Comparison of ENCODE assay signal across 29 cellular contexts in the genomic region with DNA sequence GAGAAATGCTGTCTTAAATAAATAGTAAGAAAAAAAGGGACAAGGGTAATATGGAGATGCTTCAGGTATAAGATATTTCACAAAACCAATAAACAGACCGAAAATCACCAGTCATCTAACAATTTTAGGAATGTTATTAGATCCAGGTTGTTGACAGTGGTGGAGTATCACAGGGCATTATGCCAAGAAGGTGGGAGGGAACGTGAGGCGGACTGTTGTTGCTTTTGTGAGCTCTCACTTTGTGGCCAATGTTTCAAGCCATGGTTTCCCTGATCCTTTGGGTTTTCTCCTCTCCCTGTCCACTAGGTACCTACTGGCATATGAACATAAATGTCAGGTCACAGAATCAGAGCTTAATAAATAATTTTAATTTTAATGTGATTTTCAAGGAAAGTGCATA.
"Had no signal": no experiment of that assay in that cellular context is flagged by ENCODE, and none has a peak within 500 bp of the region (broad histone marks: within the 10 kb centered on the region; RNA-seq: fewer than 3 reads in every experiment).

No MANE protein-coding gene starts in this region.

- H3K27me3 ChIP-seq: adrenal gland, body of pancreas, esophagus muscularis mucosa, foreskin keratinocyte, gastrocnemius medialis, heart left ventricle had no signal

- ATAC-seq: activated CD4-positive, alpha-beta T cell treated with anti-CD3 and anti-CD28 coated beads for 36 hours; activated CD8-positive, alpha-beta memory T cell treated with anti-CD3 and anti-CD28 coated beads, Interleukin-2, amount 10 ng/mL, durations not matched to agents 7 days and 5 days; activated CD8-positive, alpha-beta T cell treated with anti-CD3 and anti-CD28 coated beads, Interleukin-2, amount 10 ng/mL, durations not matched to agents 7 days and 5 days; activated naive CD8-positive, alpha-beta T cell treated with anti-CD3 and anti-CD28 coated beads, Interleukin-2, amount 50 U/mL, for 24 hours; body of pancreas; effector memory CD8-positive, alpha-beta T cell; foreskin keratinocyte; gastrocnemius medialis; heart left ventricle had no signal

- H3K36me3 ChIP-seq: adrenal gland, esophagus muscularis mucosa, gastrocnemius medialis, heart left ventricle had no signal

- H3K4me3 ChIP-seq: adrenal gland, body of pancreas, esophagus muscularis mucosa, gastrocnemius medialis, heart left ventricle had no signal

- H3K4me1 ChIP-seq: adrenal gland, body of pancreas, esophagus muscularis mucosa, foreskin keratinocyte, gastrocnemius medialis, heart left ventricle had no signal

- H3K9me3 ChIP-seq: adrenal gland, body of pancreas, gastrocnemius medialis, heart left ventricle had no signal

- DNase-seq: activated CD4-positive, alpha-beta memory T cell treated with anti-CD3 and anti-CD28 coated beads for 36 hours; activated CD4-positive, alpha-beta T cell treated with anti-CD3 and anti-CD28 coated beads for 36 hours; activated CD4-positive, alpha-beta T cell treated with anti-CD3 and anti-CD28 coated beads, Interleukin-2, amount 10 ng/mL, durations not matched to agents 24 days and 14 days; activated CD4-positive, CD25-positive, alpha-beta regulatory T cell; activated CD4-positive, CD25-positive, alpha-beta regulatory T cell treated with anti-CD3 and anti-CD28 coated beads, Interleukin-2, amount 50 U/mL, for 72 hours; activated CD8-positive, alpha-beta memory T cell treated with anti-CD3 and anti-CD28 coated beads, Interleukin-2, amount 10 ng/mL, durations not matched to agents 7 days and 5 days; activated CD8-positive, alpha-beta memory T cell treated with anti-CD3 and anti-CD28 coated beads, Interleukin-2, amount 50 U/mL, for 4 hours; activated CD8-positive, alpha-beta T cell treated with anti-CD3 and anti-CD28 coated beads, Interleukin-2, amount 10 ng/mL, durations not matched to agents 7 days and 5 days; activated effector memory CD4-positive, alpha-beta T cell treated with anti-CD3 and anti-CD28 coated beads, Interleukin-2, amount 50 U/mL, for 16 hours; activated naive CD4-positive, alpha-beta T cell treated with anti-CD3 and anti-CD28 coated beads for 36 hours; activated naive CD8-positive, alpha-beta T cell treated with anti-CD3 and anti-CD28 coated beads for 36 hours; activated naive CD8-positive, alpha-beta T cell treated with anti-CD3 and anti-CD28 coated beads, Interleukin-2, amount 50 U/mL, for 24 hours; activated T-cell treated with anti-CD3 and anti-CD28 coated beads, Interleukin-2, amount 50 U/mL, for 1 hour; activated T-cell treated with anti-CD3 and anti-CD28 coated beads, Interleukin-2, amount 50 U/mL, for 48 hours; adrenal gland; amygdala; aorta; body of pancreas; caudate nucleus; cortex of kidney; dermis blood vessel endothelial cell; effector CD4-positive, alpha-beta T cell; effector memory CD8-positive, alpha-beta T cell; erythroblast; foreskin keratinocyte; gastrocnemius medialis; glutamatergic neuron; heart left ventricle had no signal

- H3K27ac ChIP-seq: adrenal gland, body of pancreas, esophagus muscularis mucosa, foreskin keratinocyte, gastrocnemius medialis, heart left ventricle had no signal
